17 cellular contexts compared by ENCODE assay signal in the genomic region with DNA sequence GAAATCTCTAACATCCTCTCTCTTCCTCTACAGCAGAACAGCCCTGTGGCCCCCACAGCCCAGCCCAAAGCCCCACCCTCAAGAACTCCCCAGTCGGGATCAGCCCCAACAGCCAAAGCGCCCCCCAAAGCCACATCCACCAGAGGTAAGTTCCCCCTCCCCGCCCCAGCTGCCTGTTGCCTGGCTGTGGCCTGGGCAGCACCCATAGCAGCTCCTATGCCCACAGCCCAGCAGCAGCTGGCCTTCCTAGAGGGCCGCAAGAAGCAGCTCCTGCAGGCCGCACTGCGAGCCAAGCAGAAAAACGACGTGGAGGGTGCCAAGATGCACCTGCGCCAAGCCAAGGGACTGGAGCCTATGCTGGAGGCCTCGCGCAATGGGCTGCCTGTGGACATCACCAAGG. TPM values are rescaled to one million over a fixed set of nuclear protein-coding genes. Genes with fewer than 3 reads are reported as not detected.
DNase-seq lines count a peak whose midpoint lies in the region; ATAC-seq and TF ChIP-seq lines count a peak whose summit lies in the region.
"Had no signal": no experiment of that assay in that cellular context is flagged by ENCODE, and none has a peak within 500 bp of the region (broad histone marks: within the 10 kb centered on the region; RNA-seq: fewer than 3 reads in every experiment).

No MANE protein-coding gene starts in this region.

- peaks cover 29% of the 10 kb centered on the region for H3K36me3 ChIP-seq in H7 (replicated peaks; ENCODE audit: control insufficient read depth, insufficient read depth, low read length)
- peaks cover 68 to 70% of the 10 kb centered on the region in 2 experiments for H3K36me3 ChIP-seq in mesenchymal stem cell (ENCODE audit: control insufficient read depth in 1 of 2, insufficient read depth in 2 of 2, low read depth in 1 of 2, low read length in 2 of 2)
- peaks cover 58% of the 10 kb centered on the region for H3K36me3 ChIP-seq in MG63

- H3K18ac ChIP-seq in mesenchymal stem cell (ENCODE audit: low read depth in 1 of 2, low read length in 2 of 2), result no peak overlapping the region

- no peak overlapping the region for H2BK5ac ChIP-seq in mesenchymal stem cell (ENCODE audit: low read depth, low read length, poor library complexity, severe bottlenecking)

- H3K4me3 ChIP-seq in H7 (ENCODE audit: insufficient read depth, low read depth, low read length) (no peak overlapping the region), mesenchymal stem cell (ENCODE audit: insufficient read depth in 1 of 2, low read depth in 1 of 2, low read length in 2 of 2) (no peak overlapping the region), MG63 (no peak overlapping the region)
- H3K4me3 ChIP-seq: A549; BLaER1 treated with 17β-estradiol and CSF1 and Interleukin-3, amounts not matched to agents 10 nM and 100 nM; GM12878 had no signal

- no peak overlapping the region for H3K4me3 Mint-ChIP-seq in activated CD8-positive, alpha-beta T cell treated with anti-CD3 and anti-CD28 coated beads, Interleukin-2, amount 10 ng/mL, durations not matched to agents 7 days and 5 days
- no peak overlapping the region for H3K4me3 Mint-ChIP-seq in activated CD8-positive, alpha-beta T cell treated with anti-CD3 and anti-CD28 coated beads for 36 hours
- H3K4me3 Mint-ChIP-seq: CD14-positive monocyte; CD4-positive, alpha-beta T cell had no signal

- no peak overlapping the region for H3K14ac ChIP-seq in mesenchymal stem cell (ENCODE audit: low read length in 2 of 2)

- H2BK120ac ChIP-seq in mesenchymal stem cell (ENCODE audit: low read depth, low read length), result no peak overlapping the region

- intact Hi-C loops in activated CD8-positive, alpha-beta T cell treated with anti-CD3 and anti-CD28 coated beads for 36 hours (cut with micrococcal nuclease), result no loop called here

- H3K27ac Mint-ChIP-seq in activated CD8-positive, alpha-beta T cell treated with anti-CD3 and anti-CD28 coated beads, Interleukin-2, amount 10 ng/mL, durations not matched to agents 7 days and 5 days, result peak overlapping the region; percentile 39
- H3K27ac Mint-ChIP-seq in activated CD8-positive, alpha-beta T cell treated with anti-CD3 and anti-CD28 coated beads for 36 hours, result no peak overlapping the region

- H4K91ac ChIP-seq in mesenchymal stem cell (ENCODE audit: low read length), result no peak overlapping the region

- H3K9ac ChIP-seq in mesenchymal stem cell (ENCODE audit: low read length), result no peak overlapping the region
- H3K9ac ChIP-seq: BLaER1 treated with 17β-estradiol and CSF1 and Interleukin-3, amounts not matched to agents 10 nM and 100 nM had no signal

- H3K4me1 Mint-ChIP-seq in activated CD8-positive, alpha-beta T cell treated with anti-CD3 and anti-CD28 coated beads, Interleukin-2, amount 10 ng/mL, durations not matched to agents 7 days and 5 days (ENCODE audit: low read depth), result peaks cover 4% of the 10 kb centered on the region
- H3K4me1 Mint-ChIP-seq in activated CD8-positive, alpha-beta T cell treated with anti-CD3 and anti-CD28 coated beads for 36 hours (ENCODE audit: low read depth), result peaks cover 2% of the 10 kb centered on the region
- H3K4me1 Mint-ChIP-seq: CD14-positive monocyte had no signal

- DNase-seq in activated CD8-positive, alpha-beta T cell treated with anti-CD3 and anti-CD28 coated beads, Interleukin-2, amount 10 ng/mL, durations not matched to agents 7 days and 5 days, result no peak
- DNase-seq in activated CD8-positive, alpha-beta T cell treated with anti-CD3 and anti-CD28 coated beads for 36 hours, result no peak
- DNase-seq in H7 (peak; percentile 16), mesenchymal stem cell (no peak), cortex of kidney (lab: John Stamatoyannopoulos, UW) (no peak), MG63 (no peak)
- DNase-seq: 8988T; CD4-positive, alpha-beta T cell; CD8-positive, alpha-beta memory T cell; DMS79; GDM1; GOT3 had no signal

- no peaks in the 10 kb centered on the region for H3K27me3 Mint-ChIP-seq in activated CD8-positive, alpha-beta T cell treated with anti-CD3 and anti-CD28 coated beads, Interleukin-2, amount 10 ng/mL, durations not matched to agents 7 days and 5 days (ENCODE audit: low read depth)
- no peaks in the 10 kb centered on the region for H3K27me3 Mint-ChIP-seq in activated CD8-positive, alpha-beta T cell treated with anti-CD3 and anti-CD28 coated beads for 36 hours
- H3K27me3 Mint-ChIP-seq: CD4-positive, alpha-beta T cell; CD8-positive, alpha-beta memory T cell had no signal

- no peaks in the 10 kb centered on the region for H3K4me1 ChIP-seq in mesenchymal stem cell (ENCODE audit: control insufficient read depth, insufficient read depth, low read depth, low read length)
- H3K4me1 ChIP-seq: A549; BE2C; BLaER1 treated with 17β-estradiol and CSF1 and Interleukin-3, amounts not matched to agents 10 nM and 100 nM had no signal

- H3K9me3 Mint-ChIP-seq in activated CD8-positive, alpha-beta T cell treated with anti-CD3 and anti-CD28 coated beads, Interleukin-2, amount 10 ng/mL, durations not matched to agents 7 days and 5 days (ENCODE audit: insufficient read depth), result no peaks in the 10 kb centered on the region
- H3K9me3 Mint-ChIP-seq in activated CD8-positive, alpha-beta T cell treated with anti-CD3 and anti-CD28 coated beads for 36 hours, result peaks cover 5% of the 10 kb centered on the region
- H3K9me3 Mint-ChIP-seq: CD4-positive, alpha-beta T cell; CD8-positive, alpha-beta memory T cell had no signal

- H3K23ac ChIP-seq in mesenchymal stem cell (ENCODE audit: low read length in 2 of 2), result no peak overlapping the region

- no peak overlapping the region for H3K4me2 ChIP-seq in mesenchymal stem cell (ENCODE audit: low read length, poor library complexity, severe bottlenecking)
- H3K4me2 ChIP-seq: A549; BLaER1 treated with 17β-estradiol and CSF1 and Interleukin-3, amounts not matched to agents 10 nM and 100 nM had no signal

- H3K79me1 ChIP-seq in mesenchymal stem cell (replicated peaks; ENCODE audit: low read length, poor library complexity, severe bottlenecking), result no peaks in the 10 kb centered on the region

- no peak overlapping the region for H2AK5ac ChIP-seq in mesenchymal stem cell (ENCODE audit: low read length, severe bottlenecking)

- H2BK15ac ChIP-seq in mesenchymal stem cell (ENCODE audit: low read depth, poor library complexity, severe bottlenecking), result no peak overlapping the region

- peaks cover 44% of the 10 kb centered on the region for H3K36me3 Mint-ChIP-seq in activated CD8-positive, alpha-beta T cell treated with anti-CD3 and anti-CD28 coated beads, Interleukin-2, amount 10 ng/mL, durations not matched to agents 7 days and 5 days (ENCODE audit: low read depth)
- H3K36me3 Mint-ChIP-seq in activated CD8-positive, alpha-beta T cell treated with anti-CD3 and anti-CD28 coated beads for 36 hours (ENCODE audit: low read depth), result peaks cover 39% of the 10 kb centered on the region

- H3K27ac ChIP-seq in mesenchymal stem cell (ENCODE audit: low read length, poor library complexity, severe bottlenecking), result no peak overlapping the region
- H3K27ac ChIP-seq: A549 had no signal

- no peak for TF ChIP-seq CTCF in activated CD8-positive, alpha-beta T cell treated with anti-CD3 and anti-CD28 coated beads for 36 hours (IDR thresholded peaks at IDR 0.05)

- 97% methylated on average over 11 of the region's 11 CpGs for WGBS in mesenchymal stem cell

- no peaks in the 10 kb centered on the region for H3K27me3 ChIP-seq in H7 (ENCODE audit: control insufficient read depth, insufficient read depth, low read length)
- no peaks in the 10 kb centered on the region for H3K27me3 ChIP-seq in mesenchymal stem cell (ENCODE audit: control insufficient read depth in 1 of 2, insufficient read depth in 1 of 2, low read length in 2 of 2)
- no peaks in the 10 kb centered on the region for H3K27me3 ChIP-seq in MG63
- H3K27me3 ChIP-seq: BE2C; BLaER1 treated with 17β-estradiol and CSF1 and Interleukin-3, amounts not matched to agents 10 nM and 100 nM had no signal

- no peak overlapping the region for H2AFZ ChIP-seq in mesenchymal stem cell (ENCODE audit: low read depth, low read length)

- CTCF ChIA-PET in activated CD8-positive, alpha-beta T cell treated with anti-CD3 and anti-CD28 coated beads, Interleukin-2, amount 10 ng/mL, durations not matched to agents 7 days and 5 days (lab: Charles Lee), result interaction anchor here (1.0 to 1.2 kb wide), 3 partner anchors 17 to 138 kb away, joined by 3 to 6 read pairs (median 4); no protein-coding TSS in a partner anchor
- CTCF ChIA-PET in activated CD8-positive, alpha-beta T cell treated with anti-CD3 and anti-CD28 coated beads for 36 hours (lab: Charles Lee), result interaction anchor here (1.4 kb wide), 1 partner anchor 138 kb away, joined by 3 read pairs; no protein-coding TSS in a partner anchor

- H3K9me3 ChIP-seq in mesenchymal stem cell (ENCODE audit: control insufficient read depth, low read length) (peaks cover 7% of the 10 kb centered on the region), MG63 (no peaks in the 10 kb centered on the region; the same call in 1 of the 2 replicates)
- H3K9me3 ChIP-seq: A549 had no signal

- peak overlapping the region; percentile 2 for H4K8ac ChIP-seq in mesenchymal stem cell (ENCODE audit: low read length)

- no peak for ATAC-seq in activated CD8-positive, alpha-beta T cell treated with anti-CD3 and anti-CD28 coated beads, Interleukin-2, amount 10 ng/mL, durations not matched to agents 7 days and 5 days
- no peak for ATAC-seq in activated CD8-positive, alpha-beta T cell treated with anti-CD3 and anti-CD28 coated beads for 36 hours

- POLR2A ChIA-PET in activated CD8-positive, alpha-beta T cell treated with anti-CD3 and anti-CD28 coated beads, Interleukin-2, amount 10 ng/mL, durations not matched to agents 7 days and 5 days (lab: Charles Lee), result interaction anchor here (0.6 kb wide), 1 partner anchor 78 kb away, joined by 3 read pairs; no protein-coding TSS in a partner anchor
- POLR2A ChIA-PET in activated CD8-positive, alpha-beta T cell treated with anti-CD3 and anti-CD28 coated beads for 36 hours (lab: Charles Lee), result interaction anchor here (0.7 to 1.4 kb wide), 2 partner anchors 42 to 132 kb away, joined by 3 read pairs; no protein-coding TSS in a partner anchor

- no peak overlapping the region for H3K4ac ChIP-seq in mesenchymal stem cell (ENCODE audit: low read depth in 1 of 2, low read length in 2 of 2)

- H2BK12ac ChIP-seq in mesenchymal stem cell (ENCODE audit: low read length in 2 of 2), result no peak overlapping the region

RNA-seq across cellular contexts. Expression of a gene that starts 14.5 kb away (rescaled TPM):
- total RNA-seq in activated CD8-positive, alpha-beta T cell treated with anti-CD3 and anti-CD28 coated beads, Interleukin-2, amount 10 ng/mL, durations not matched to agents 7 days and 5 days, result 10 to 100 TPM; 27.8 to 28.9 TPM
- 10 to 100 TPM; 22.4 to 23.8 TPM for total RNA-seq in activated CD8-positive, alpha-beta T cell treated with anti-CD3 and anti-CD28 coated beads for 36 hours
- 22.8 and 25.0 TPM in 2 replicates for total RNA-seq in H7 (2014; rRNA removed; shearing (Covaris generic))
- 15.2 TPM for polyA plus RNA-seq in mesenchymal stem cell (2013, experiment 1 of 2)
- 15.0 TPM for polyA plus RNA-seq in mesenchymal stem cell (2013, experiment 2 of 2)
- total RNA-seq in MG63 (2014; rRNA removed; shearing (Covaris generic); ENCODE audit: low replicate concordance), result 26.2 and 27.3 TPM in 2 replicates

RNA-seq across cellular contexts. Expression of a gene that starts 14.6 kb away (rescaled TPM):
- 1 to 10 TPM; 4.2 to 5.0 TPM for total RNA-seq in activated CD8-positive, alpha-beta T cell treated with anti-CD3 and anti-CD28 coated beads, Interleukin-2, amount 10 ng/mL, durations not matched to agents 7 days and 5 days
- 1 to 10 TPM; 3.6 to 5.2 TPM for total RNA-seq in activated CD8-positive, alpha-beta T cell treated with anti-CD3 and anti-CD28 coated beads for 36 hours
- total RNA-seq in H7 (2014; rRNA removed; shearing (Covaris generic)), result 3.4 and 4.1 TPM in 2 replicates
- 0.22 TPM for polyA plus RNA-seq in mesenchymal stem cell (2013, experiment 1 of 2)
- polyA plus RNA-seq in mesenchymal stem cell (2013, experiment 2 of 2), result 0.22 TPM
- 5.1 and 8.4 TPM in 2 replicates for total RNA-seq in MG63 (2014; rRNA removed; shearing (Covaris generic); ENCODE audit: low replicate concordance)

RNA-seq across cellular contexts. Expression of a gene that starts 17.7 kb away (rescaled TPM):
- 1 to 10 TPM in 1 of 2 experiments, under 1 TPM in 1; 0.11 to 1.3 TPM for total RNA-seq in activated CD8-positive, alpha-beta T cell treated with anti-CD3 and anti-CD28 coated beads, Interleukin-2, amount 10 ng/mL, durations not matched to agents 7 days and 5 days
- not detected for total RNA-seq in activated CD8-positive, alpha-beta T cell treated with anti-CD3 and anti-CD28 coated beads for 36 hours
- total RNA-seq in H7 (2014; rRNA removed; shearing (Covaris generic)), result 0.07 and 0.10 TPM in 2 replicates
- 4.7 TPM for polyA plus RNA-seq in mesenchymal stem cell (2013, experiment 1 of 2)
- 3.7 TPM for polyA plus RNA-seq in mesenchymal stem cell (2013, experiment 2 of 2)
- total RNA-seq in MG63 (2014; rRNA removed; shearing (Covaris generic); ENCODE audit: low replicate concordance), result not detected in 2 replicates
- total RNA-seq: CD4-positive, alpha-beta T cell; GM12878 had no signal
- polyA plus RNA-seq: CD8-positive, alpha-beta memory T cell had no signal

RNA-seq across cellular contexts. Expression of a gene that starts 31.8 kb away (rescaled TPM):
- total RNA-seq in activated CD8-positive, alpha-beta T cell treated with anti-CD3 and anti-CD28 coated beads, Interleukin-2, amount 10 ng/mL, durations not matched to agents 7 days and 5 days, result 100 to 1,000 TPM in 1 of 2 experiments, 10 to 100 TPM in 1; 90.1 to 104 TPM
- 10 to 100 TPM; 51.3 to 51.9 TPM for total RNA-seq in activated CD8-positive, alpha-beta T cell treated with anti-CD3 and anti-CD28 coated beads for 36 hours
- total RNA-seq in H7 (2014; rRNA removed; shearing (Covaris generic)), result 73.3 and 92.9 TPM in 2 replicates
- polyA plus RNA-seq in mesenchymal stem cell (2013, experiment 1 of 2), result 14.8 TPM
- polyA plus RNA-seq in mesenchymal stem cell (2013, experiment 2 of 2), result 14.2 TPM
- total RNA-seq in MG63 (2014; rRNA removed; shearing (Covaris generic); ENCODE audit: low replicate concordance), result 13.8 and 22.9 TPM in 2 replicates

RNA-seq across cellular contexts. Expression of a gene that starts 43.6 kb away (rescaled TPM):
- total RNA-seq in activated CD8-positive, alpha-beta T cell treated with anti-CD3 and anti-CD28 coated beads, Interleukin-2, amount 10 ng/mL, durations not matched to agents 7 days and 5 days, result under 1 TPM; 0.60 to 0.90 TPM
- total RNA-seq in activated CD8-positive, alpha-beta T cell treated with anti-CD3 and anti-CD28 coated beads for 36 hours, result 1 to 10 TPM in 1 of 2 experiments, under 1 TPM in 1; 0.56 to 1.3 TPM
- total RNA-seq in H7 (2014; rRNA removed; shearing (Covaris generic)), result not detected in 2 replicates
- polyA plus RNA-seq in mesenchymal stem cell (2013, experiment 1 of 2), result 1.4 TPM
- polyA plus RNA-seq in mesenchymal stem cell (2013, experiment 2 of 2), result 3.1 TPM
- total RNA-seq in MG63 (2014; rRNA removed; shearing (Covaris generic); ENCODE audit: low replicate concordance), result not detected in 2 replicates
- polyA plus RNA-seq: CD14-positive monocyte; CD8-positive, alpha-beta memory T cell had no signal
